8 cellular contexts compared by ENCODE assay signal in genomic region chr11:65588199-65589054, GRCh38. TPM values are rescaled to one million over a fixed set of nuclear protein-coding genes. Genes with fewer than 3 reads are reported as not detected.
A peak's percentile ranks its signal among the peaks of the same experiment; 100 is the strongest.
DNase-seq lines count a peak whose midpoint lies in the region; ATAC-seq and TF ChIP-seq lines count a peak whose summit lies in the region.

No MANE protein-coding gene starts in this region.

- ATAC-seq in GM21737 (IDR thresholded peaks at IDR 0.05; ENCODE audit: unreplicated experiment) (peak; percentile 73), activated B cell treated with CpG ODN at 0.5 μM for 24 hours (ENCODE audit: low read depth) (peak; percentile 80)
- ATAC-seq in stimulated activated naive B cell treated with anti-CD40 and anti-IgM and Interleukin-4, amounts not matched to agents 10 μg/mL and 1 μg/mL and 100 μg/mL, for 72 hours (replicated peaks), result peak; percentile 88 to 89

- H3K36me3 ChIP-seq in KMS-11 (ENCODE audit: insufficient read depth), result no peaks in the 10 kb centered on the region
- H3K36me3 ChIP-seq in mesendoderm (ENCODE audit: control insufficient read depth, insufficient read depth, low read length), result no peaks in the 10 kb centered on the region

- no peaks in the 10 kb centered on the region for H3K79me1 ChIP-seq in mesendoderm (ENCODE audit: low read length)

- POLR2A ChIA-PET in activated B cell treated with CpG ODN at 0.5 μM for 24 hours (lab: Charles Lee), result interaction anchor here (0.5 to 11.1 kb wide), 28 partner anchors 8 to 1872 kb away, joined by 3 to 239 read pairs (median 4); partner anchors contain the start of genes EHBP1L1, FAM89B, MALAT1 and MAP3K11

- H4K8ac ChIP-seq in mesendoderm (ENCODE audit: low read depth, low read length), result no peak overlapping the region

- H3K4ac ChIP-seq in mesendoderm (ENCODE audit: low read depth, low read length), result no peak overlapping the region

- no CpG with 5 or more reads among the region's 13 CpGs for WGBS in mesendoderm (ENCODE audit: extremely low coverage, insufficient coverage, low lambda C conversion rate)

- H3K4me3 ChIP-seq in KMS-11 (IDR thresholded peaks at IDR 0.05; ENCODE audit: insufficient read depth, low read depth, low read length) (no peak overlapping the region), mesendoderm (ENCODE audit: low read length) (no peak overlapping the region)

- H3K4me3 Mint-ChIP-seq in activated B cell treated with CpG ODN at 0.5 μM for 24 hours, result peak overlapping the region; percentile 70
- H3K4me3 Mint-ChIP-seq in stimulated activated naive B cell treated with anti-CD40 and anti-IgM and Interleukin-4, amounts not matched to agents 10 μg/mL and 1 μg/mL and 100 μg/mL, for 72 hours, result peak overlapping the region; percentile 78

- H3K56ac ChIP-seq in mesendoderm (ENCODE audit: low read length), result no peak overlapping the region

- no peaks in the 10 kb centered on the region; the same call in 1 of the 2 replicates for H3K79me2 ChIP-seq in KMS-11 (ENCODE audit: insufficient read depth, low read depth)
- H3K79me2 ChIP-seq in mesendoderm (ENCODE audit: control insufficient read depth, insufficient read depth, low read length), result no peaks in the 10 kb centered on the region

- no peak overlapping the region for H3K18ac ChIP-seq in mesendoderm (ENCODE audit: low read length)

- H3K36me3 Mint-ChIP-seq in activated B cell treated with CpG ODN at 0.5 μM for 24 hours (ENCODE audit: low read depth), result peaks cover 34% of the 10 kb centered on the region
- peaks cover 47 to 68% of the 10 kb centered on the region in 2 donors for H3K36me3 Mint-ChIP-seq in stimulated activated naive B cell treated with anti-CD40 and anti-IgM and Interleukin-4, amounts not matched to agents 10 μg/mL and 1 μg/mL and 100 μg/mL, for 72 hours

- DNase-seq in activated B cell treated with CpG ODN at 0.5 μM for 24 hours (peak; percentile 76), cerebellar cortex (ENCODE audit: low spot score) (peak; percentile 72), mesendoderm (peak; percentile 80), LoVo (ENCODE audit: low spot score) (no peak)
- DNase-seq in stimulated activated naive B cell treated with anti-CD40 and anti-IgM and Interleukin-4, amounts not matched to agents 10 μg/mL and 1 μg/mL and 100 μg/mL, for 72 hours, result peak; percentile 92

- no peak overlapping the region for H2BK120ac ChIP-seq in mesendoderm (ENCODE audit: low read depth, low read length)

- H3K9ac ChIP-seq in KMS-11, result peak overlapping the region; percentile 71
- H3K9ac ChIP-seq in mesendoderm (ENCODE audit: low read length), result no peak overlapping the region

- H3K27me3 Mint-ChIP-seq in activated B cell treated with CpG ODN at 0.5 μM for 24 hours, result no peaks in the 10 kb centered on the region
- H3K27me3 Mint-ChIP-seq in stimulated activated naive B cell treated with anti-CD40 and anti-IgM and Interleukin-4, amounts not matched to agents 10 μg/mL and 1 μg/mL and 100 μg/mL, for 72 hours, result no peaks in the 10 kb centered on the region

- H3K4me1 ChIP-seq in KMS-11 (ENCODE audit: low read depth, poor library complexity, severe bottlenecking) (peaks cover 69% of the 10 kb centered on the region), mesendoderm (ENCODE audit: control insufficient read depth, low read depth, low read length) (no peaks in the 10 kb centered on the region)

- H3K4me1 Mint-ChIP-seq in activated B cell treated with CpG ODN at 0.5 μM for 24 hours, result peaks cover 44% of the 10 kb centered on the region
- H3K4me1 Mint-ChIP-seq in stimulated activated naive B cell treated with anti-CD40 and anti-IgM and Interleukin-4, amounts not matched to agents 10 μg/mL and 1 μg/mL and 100 μg/mL, for 72 hours, result peaks cover 44 to 63% of the 10 kb centered on the region in 2 donors

- H3K4me2 ChIP-seq in KMS-11 (peak overlapping the region; percentile 95), mesendoderm (ENCODE audit: low read length) (no peak overlapping the region)

- intact Hi-C loops in activated B cell treated with CpG ODN at 0.5 μM for 24 hours (cut with micrococcal nuclease), result loop anchor here (1.0 to 5.0 kb wide), 4 partner anchors 14 to 206 kb away; partner anchors contain the start of genes MAP3K11 and SLC25A45

- CTCF ChIA-PET in activated B cell treated with CpG ODN at 0.5 μM for 24 hours (lab: Charles Lee), result interaction anchor here (0.6 to 5.9 kb wide), 13 partner anchors 9 to 273 kb away, joined by 3 to 67 read pairs (median 4); partner anchors contain the start of genes EHBP1L1, FAM89B and ZNRD2

- no peaks in the 10 kb centered on the region for H4K20me1 ChIP-seq in KMS-11 (ENCODE audit: insufficient read depth)

- H3K27ac ChIP-seq in KMS-11 (peak overlapping the region; percentile 93), mesendoderm (ENCODE audit: low read depth, low read length) (no peak overlapping the region)

- no peak overlapping the region for H2BK15ac ChIP-seq in mesendoderm (replicated peaks; ENCODE audit: low read depth)

- no peak overlapping the region for H4K5ac ChIP-seq in mesendoderm (ENCODE audit: low read length)

- H3K23ac ChIP-seq in mesendoderm (ENCODE audit: low read length), result no peak overlapping the region

- no peak overlapping the region for H2BK5ac ChIP-seq in mesendoderm (ENCODE audit: low read length)

- H3K9me3 Mint-ChIP-seq in activated B cell treated with CpG ODN at 0.5 μM for 24 hours, result no peaks in the 10 kb centered on the region
- no peaks in the 10 kb centered on the region for H3K9me3 Mint-ChIP-seq in stimulated activated naive B cell treated with anti-CD40 and anti-IgM and Interleukin-4, amounts not matched to agents 10 μg/mL and 1 μg/mL and 100 μg/mL, for 72 hours

- H2AFZ ChIP-seq in KMS-11 (ENCODE audit: low read depth), result no peak overlapping the region

- H3K27me3 ChIP-seq in KMS-11 (ENCODE audit: insufficient read depth, low read depth) (no peaks in the 10 kb centered on the region), mesendoderm (ENCODE audit: insufficient read depth, low read length, poor library complexity) (peaks cover 6% of the 10 kb centered on the region)

- TF ChIP-seq CTCF in GM12874 (IDR thresholded peaks at IDR 0.05; ENCODE audit: insufficient read depth, low read depth, low read length) (peak; percentile 90), KMS-11 (conservative IDR thresholded peaks at IDR 0.05; ENCODE audit: low read depth, low read length) (peak; percentile 76), activated B cell treated with CpG ODN at 0.5 μM for 24 hours (IDR thresholded peaks at IDR 0.05) (peak; percentile 38)

- peak overlapping the region; percentile 62 for H2AK5ac ChIP-seq in mesendoderm (ENCODE audit: low read length)

- peak overlapping the region; percentile 96 for H3K27ac Mint-ChIP-seq in activated B cell treated with CpG ODN at 0.5 μM for 24 hours
- H3K27ac Mint-ChIP-seq in stimulated activated naive B cell treated with anti-CD40 and anti-IgM and Interleukin-4, amounts not matched to agents 10 μg/mL and 1 μg/mL and 100 μg/mL, for 72 hours, result peak overlapping the region; percentile 97

RNA-seq across cellular contexts. Expression of gene KCNK7, which starts 7.2 kb away (rescaled TPM):
- total RNA-seq in activated B cell treated with CpG ODN at 0.5 μM for 24 hours, result 1.0 and 1.1 TPM in 2 replicates
- not detected for polyA plus RNA-seq in mesendoderm (2013, experiment 1 of 2)
- polyA plus RNA-seq in mesendoderm (2013, experiment 2 of 2), result 0.04 TPM

RNA-seq across cellular contexts. Expression of gene EHBP1L1, which starts 12.6 kb away (rescaled TPM):
- 143 and 163 TPM in 2 replicates for total RNA-seq in activated B cell treated with CpG ODN at 0.5 μM for 24 hours
- 1.5 TPM for polyA plus RNA-seq in mesendoderm (2013, experiment 1 of 2)
- polyA plus RNA-seq in mesendoderm (2013, experiment 2 of 2), result 2.7 TPM

RNA-seq across cellular contexts. Expression of gene FAM89B, which starts 16.1 kb away (rescaled TPM):
- 19.1 and 21.6 TPM in 2 replicates for total RNA-seq in activated B cell treated with CpG ODN at 0.5 μM for 24 hours
- 17.5 TPM for polyA plus RNA-seq in mesendoderm (2013, experiment 1 of 2)
- polyA plus RNA-seq in mesendoderm (2013, experiment 2 of 2), result 17.1 TPM

RNA-seq across cellular contexts. Expression of gene ZNRD2, which starts 18.1 kb away (rescaled TPM):
- total RNA-seq in activated B cell treated with CpG ODN at 0.5 μM for 24 hours, result 40.9 and 41.0 TPM in 2 replicates
- polyA plus RNA-seq in mesendoderm (2013, experiment 1 of 2), result 110 TPM
- polyA plus RNA-seq in mesendoderm (2013, experiment 2 of 2), result 113 TPM

RNA-seq across cellular contexts. Expression of gene MAP3K11, which starts 25.6 kb away (rescaled TPM):
- total RNA-seq in activated B cell treated with CpG ODN at 0.5 μM for 24 hours, result 72.1 and 89.6 TPM in 2 replicates
- polyA plus RNA-seq in mesendoderm (2013, experiment 1 of 2), result 21.4 TPM
- 21.4 TPM for polyA plus RNA-seq in mesendoderm (2013, experiment 2 of 2)

Comparison
In these comparisons a context has a peak if more than half of its experiments do, and no peak if none do; other contexts are left out.
1. CTCF ChIP-seq: peak in every context shown above with its lines; median percentile 90 in GM12874; 76 in KMS-11; 38 in activated B cell treated with CpG ODN at 0.5 μM for 24 hours.